In genomic region chr13:26914624-26915023, GRCh38 we compare ENCODE assay signal across 8 cellular contexts.
DNase-seq lines count a peak whose midpoint lies in the region; ATAC-seq and TF ChIP-seq lines count a peak whose summit lies in the region.

No MANE protein-coding gene starts in this region.

- peak overlapping the region; percentile 38 for H2AFZ ChIP-seq in osteoblast (ENCODE audit: low read length)

- H4K20me1 ChIP-seq in osteoblast (ENCODE audit: insufficient read depth, low read length) = no peaks in the 10 kb centered on the region

- TF ChIP-seq CTCF in WERI-Rb-1 (IDR thresholded peaks at IDR 0.05; ENCODE audit: low read depth, low read length) = no peak
- no peak for TF ChIP-seq CTCF in osteoblast (IDR thresholded peaks at IDR 0.05; ENCODE audit: extremely low read depth, low read depth, low read length)

- no peaks in the 10 kb centered on the region for H3K36me3 Mint-ChIP-seq in activated CD4-positive, alpha-beta T cell treated with anti-CD3 and anti-CD28 coated beads, Interleukin-2, amount 10 ng/mL, durations not matched to agents 7 days and 5 days (ENCODE audit: low read depth)

- H3K4me3 ChIP-seq in WERI-Rb-1 (ENCODE audit: low read depth, low read length) (no peak overlapping the region), osteoblast (ENCODE audit: insufficient read depth, low read length) (no peak overlapping the region)

- H3K27ac ChIP-seq in WERI-Rb-1 (peak overlapping the region; percentile 72), osteoblast (ENCODE audit: low read depth, low read length) (no peak overlapping the region)

- H3K4me2 ChIP-seq in osteoblast (ENCODE audit: insufficient read depth, low read length) = no peak overlapping the region

- H3K27me3 ChIP-seq in WERI-Rb-1 (ENCODE audit: insufficient read depth, low read depth, severe bottlenecking) = no peaks in the 10 kb centered on the region
- H3K27me3 ChIP-seq in osteoblast (ENCODE audit: insufficient read depth, low read length) = peaks cover 24% of the 10 kb centered on the region

- no peaks in the 10 kb centered on the region for H3K79me2 ChIP-seq in osteoblast (ENCODE audit: insufficient read depth, low read length)

- H3K27me3 Mint-ChIP-seq in activated CD4-positive, alpha-beta T cell treated with anti-CD3 and anti-CD28 coated beads, Interleukin-2, amount 10 ng/mL, durations not matched to agents 7 days and 5 days = no peaks in the 10 kb centered on the region

- H3K9me3 ChIP-seq in WERI-Rb-1 (ENCODE audit: severe bottlenecking) = peaks cover 9% of the 10 kb centered on the region
- no peaks in the 10 kb centered on the region for H3K9me3 ChIP-seq in osteoblast (ENCODE audit: low read depth, low read length)

- DNase-seq in activated CD4-positive, alpha-beta T cell treated with anti-CD3 and anti-CD28 coated beads, Interleukin-2, amount 10 ng/mL, durations not matched to agents 7 days and 5 days = peak; percentile 17
- no peak for DNase-seq in activated CD4-positive, alpha-beta T cell treated with anti-CD3 and anti-CD28 coated beads for 4 hours
- DNase-seq in NAMALWA (ENCODE audit: low spot score) = peak; percentile 24
- peak; percentile 84 for DNase-seq in WERI-Rb-1
- no peak for DNase-seq in osteoblast (ENCODE audit: insufficient read length, low spot score, missing footprints)
- no peak for DNase-seq in sciatic nerve (ENCODE audit: low spot score)

- H3K36me3 ChIP-seq in WERI-Rb-1 (no peaks in the 10 kb centered on the region), osteoblast (ENCODE audit: insufficient read depth, low read length) (no peaks in the 10 kb centered on the region)

- intact Hi-C loops in sciatic nerve (cut with DNase I) = no loop called here

- POLR2A ChIA-PET in activated CD4-positive, alpha-beta T cell treated with anti-CD3 and anti-CD28 coated beads, Interleukin-2, amount 10 ng/mL, durations not matched to agents 7 days and 5 days (lab: Charles Lee) = no interaction called here

- H3K4me1 Mint-ChIP-seq in activated CD4-positive, alpha-beta T cell treated with anti-CD3 and anti-CD28 coated beads, Interleukin-2, amount 10 ng/mL, durations not matched to agents 7 days and 5 days = peaks cover 8% of the 10 kb centered on the region

- CTCF ChIA-PET in activated CD4-positive, alpha-beta T cell treated with anti-CD3 and anti-CD28 coated beads, Interleukin-2, amount 10 ng/mL, durations not matched to agents 7 days and 5 days (lab: Charles Lee) = no interaction called here

- ATAC-seq in HG03025 (IDR thresholded peaks at IDR 0.05; ENCODE audit: low FRiP score, unreplicated experiment) (no peak), sciatic nerve (no peak), GM19324 (IDR thresholded peaks at IDR 0.05; ENCODE audit: low FRiP score, unreplicated experiment) (no peak)

- H3K4me3 Mint-ChIP-seq in activated CD4-positive, alpha-beta T cell treated with anti-CD3 and anti-CD28 coated beads, Interleukin-2, amount 10 ng/mL, durations not matched to agents 7 days and 5 days = no peak overlapping the region

- no peaks in the 10 kb centered on the region for H3K4me1 ChIP-seq in osteoblast (ENCODE audit: insufficient read depth, low read length)

- H3K9me3 Mint-ChIP-seq in activated CD4-positive, alpha-beta T cell treated with anti-CD3 and anti-CD28 coated beads, Interleukin-2, amount 10 ng/mL, durations not matched to agents 7 days and 5 days = no peaks in the 10 kb centered on the region

- H3K27ac Mint-ChIP-seq in activated CD4-positive, alpha-beta T cell treated with anti-CD3 and anti-CD28 coated beads, Interleukin-2, amount 10 ng/mL, durations not matched to agents 7 days and 5 days = peak overlapping the region; percentile 10

Comparison
In these comparisons a context has a peak if more than half of its experiments do, and no peak if none do; other contexts are left out.
1. DNase-seq: peak in activated CD4-positive, alpha-beta T cell treated with anti-CD3 and anti-CD28 coated beads, Interleukin-2, amount 10 ng/mL, durations not matched to agents 7 days and 5 days (single experiment), NAMALWA (single experiment) and WERI-Rb-1 (single experiment); none in activated CD4-positive, alpha-beta T cell treated with anti-CD3 and anti-CD28 coated beads for 4 hours (0 of 2), osteoblast (single experiment) and sciatic nerve (single experiment).